In genomic region chr11:78312712-78313111, GRCh38 we compare ENCODE assay signal across 12 cellular contexts.
DNase-seq lines count a peak whose midpoint lies in the region; ATAC-seq and TF ChIP-seq lines count a peak whose summit lies in the region.
"Had no signal": no experiment of that assay in that cellular context is flagged by ENCODE, and none has a peak within 500 bp of the region (broad histone marks: within the 10 kb centered on the region; RNA-seq: fewer than 3 reads in every experiment).

No MANE protein-coding gene starts in this region.

- H3K4me3 ChIP-seq in subcutaneous abdominal adipose tissue (ENCODE audit: low read depth in 1 of 5, low read length in 5 of 5) (no peak overlapping the region), upper lobe of right lung (no peak overlapping the region)
- H3K4me3 ChIP-seq: gastrocnemius medialis, testis had no signal

- ATAC-seq in GM18858 (IDR thresholded peaks at IDR 0.05; ENCODE audit: unreplicated experiment) (peak; percentile 46), HG03432 (IDR thresholded peaks at IDR 0.05; ENCODE audit: unreplicated experiment) (peak; percentile 39), upper lobe of right lung (no peak)

- H3K36me3 Mint-ChIP-seq in brain, result peaks cover 10% of the 10 kb centered on the region

- intact Hi-C loops in upper lobe of right lung (cut with DNase I), result no loop called here

- DNase-seq in upper lobe of right lung (no peak), NCI-H526 treated with DMSO at 0.1 percent for 48 hours (lab: John Stamatoyannopoulos, UW) (no peak), foreskin melanocyte (no peak)
- DNase-seq: activated CD4-positive, alpha-beta T cell treated with anti-CD3 and anti-CD28 coated beads for 36 hours; effector CD4-positive, alpha-beta T cell; gastrocnemius medialis; SW 1271; testis had no signal

- peaks cover 4% of the 10 kb centered on the region for H3K27me3 Mint-ChIP-seq in brain
- H3K27me3 Mint-ChIP-seq: activated CD4-positive, alpha-beta T cell treated with anti-CD3 and anti-CD28 coated beads for 36 hours had no signal

- H3K4me1 ChIP-seq in subcutaneous abdominal adipose tissue (ENCODE audit: control insufficient read depth in 5 of 5, insufficient read depth in 5 of 5, low read length in 5 of 5) (peaks cover 0 to 46% (median 32%) of the 10 kb centered on the region in 5 donors), upper lobe of right lung (peaks cover 29% of the 10 kb centered on the region)

- H3K9me3 ChIP-seq in subcutaneous abdominal adipose tissue (ENCODE audit: control insufficient read depth in 5 of 5, low read length in 5 of 5) (no peaks in the 10 kb centered on the region), upper lobe of right lung (no peaks in the 10 kb centered on the region)
- H3K9me3 ChIP-seq: gastrocnemius medialis, testis had no signal

- peaks cover 0 to 3% (median 0%) of the 10 kb centered on the region in 5 experiments for H3K9me3 Mint-ChIP-seq in brain

- peak overlapping the region; percentile 12 for H3K27ac ChIP-seq in subcutaneous abdominal adipose tissue (ENCODE audit: low read depth, low read length)
- H3K27ac ChIP-seq in upper lobe of right lung, result no peak overlapping the region
- H3K27ac ChIP-seq: testis had no signal

- TF ChIP-seq CTCF in brain (conservative IDR thresholded peaks at IDR 0.05) (no peak), upper lobe of right lung (IDR thresholded peaks at IDR 0.05) (no peak)

- H3K9ac ChIP-seq in subcutaneous abdominal adipose tissue (ENCODE audit: low read length in 5 of 5), result no peak overlapping the region

- no peaks in the 10 kb centered on the region for H3K27me3 ChIP-seq in subcutaneous abdominal adipose tissue (ENCODE audit: control insufficient read depth in 5 of 5, insufficient read depth in 4 of 5, low read length in 5 of 5)
- no peaks in the 10 kb centered on the region for H3K27me3 ChIP-seq in upper lobe of right lung
- H3K27me3 ChIP-seq: gastrocnemius medialis, testis had no signal

- H3K27ac Mint-ChIP-seq in brain, result peak overlapping the region in 3 of 5 experiments; percentile 70 to 94 (median 87)
- H3K27ac Mint-ChIP-seq: activated CD4-positive, alpha-beta T cell treated with anti-CD3 and anti-CD28 coated beads for 36 hours had no signal

- peaks cover 67% of the 10 kb centered on the region for H3K4me1 Mint-ChIP-seq in brain

- H3K4me3 Mint-ChIP-seq in brain, result no peak overlapping the region
- H3K4me3 Mint-ChIP-seq: activated CD4-positive, alpha-beta T cell treated with anti-CD3 and anti-CD28 coated beads for 36 hours had no signal

- no peaks in the 10 kb centered on the region for H3K36me3 ChIP-seq in subcutaneous abdominal adipose tissue (ENCODE audit: control insufficient read depth in 5 of 5, insufficient read depth in 5 of 5, low read length in 5 of 5)
- H3K36me3 ChIP-seq in upper lobe of right lung, result no peaks in the 10 kb centered on the region
- H3K36me3 ChIP-seq: gastrocnemius medialis had no signal
